In the genomic region with DNA sequence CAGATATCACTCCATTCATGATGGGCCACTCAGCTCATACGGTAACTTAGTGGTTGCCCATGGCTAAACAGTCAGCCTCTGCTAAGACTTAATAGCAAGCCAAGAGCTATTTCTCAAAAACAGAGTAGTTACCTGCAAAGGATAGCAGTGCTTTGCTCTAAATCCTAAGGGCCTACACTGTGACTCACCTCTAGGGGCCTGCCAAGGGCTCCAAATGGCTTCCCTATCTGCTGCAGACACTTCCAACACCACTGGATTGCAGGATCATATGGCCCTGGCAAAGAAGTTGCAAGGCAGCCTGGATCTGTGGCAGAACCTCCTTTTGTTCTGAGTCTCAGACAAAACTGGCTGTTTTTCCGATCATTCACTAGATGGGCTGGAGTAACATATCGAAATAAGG, we compare ENCODE assay signal across 19 cellular contexts. TPM values are rescaled to one million over a fixed set of nuclear protein-coding genes. Genes with fewer than 3 reads are reported as not detected.
DNase-seq lines count a peak whose midpoint lies in the region; ATAC-seq, FAIRE-seq and TF ChIP-seq lines count a peak whose summit lies in the region.
"Had no signal": no experiment of that assay in that cellular context is flagged by ENCODE, and none has a peak within 500 bp of the region (broad histone marks: within the 10 kb centered on the region; RNA-seq: fewer than 3 reads in every experiment).

No MANE protein-coding gene starts in this region.

- no peak overlapping the region for H3K4ac ChIP-seq in H1 (replicated peaks; ENCODE audit: insufficient read length, low read depth, low read length)
- no peak overlapping the region for H3K4ac ChIP-seq in mesendoderm (ENCODE audit: low read depth, low read length)

- H3F3A ChIP-seq in PC-3 (ENCODE audit: low read length, unreplicated experiment) = no peaks in the 10 kb centered on the region

- H3K9ac ChIP-seq in PC-3 (ENCODE audit: low read length) = no peak overlapping the region
- H3K9ac ChIP-seq in H1 (replicated peaks in 1 of 4; ENCODE audit: extremely low read depth in 1 of 4, low read depth in 3 of 4, low read length in 3 of 4) = no peak overlapping the region
- no peak overlapping the region for H3K9ac ChIP-seq in mesendoderm (ENCODE audit: low read length)
- H3K9ac ChIP-seq: BLaER1 had no signal

- no peak overlapping the region for H3K27ac Mint-ChIP-seq in activated CD4-positive, alpha-beta T cell treated with anti-CD3 and anti-CD28 coated beads, Interleukin-2, amount 10 ng/mL, durations not matched to agents 24 days and 14 days
- H3K27ac Mint-ChIP-seq: HFFc6 had no signal

- 0 out of 4 replicates have a peak, but pooled peaks of 1 of the 2 experiments have one; percentile 12 for TF ChIP-seq RAD21 in H1 (IDR thresholded peaks at IDR 0.05 in 1 of 2, conservative IDR thresholded peaks at IDR 0.05 in 1 of 2; ENCODE audit: low read depth in 2 of 2, low read length in 2 of 2)

- no peak overlapping the region for H3K56ac ChIP-seq in H1 (replicated peaks; ENCODE audit: insufficient read length, low read depth, low read length)
- no peak overlapping the region for H3K56ac ChIP-seq in mesendoderm (ENCODE audit: low read length)

- H4K91ac ChIP-seq in H1 (replicated peaks; ENCODE audit: insufficient read length, low read length) = no peak overlapping the region

- H3K4me1 Mint-ChIP-seq in activated CD4-positive, alpha-beta T cell treated with anti-CD3 and anti-CD28 coated beads, Interleukin-2, amount 10 ng/mL, durations not matched to agents 24 days and 14 days = peaks cover 5% of the 10 kb centered on the region
- H3K4me1 Mint-ChIP-seq: CD8-positive, alpha-beta memory T cell had no signal

- H2BK120ac ChIP-seq in H1 (replicated peaks; ENCODE audit: low read depth, low read length) = no peak overlapping the region
- H2BK120ac ChIP-seq in mesendoderm (ENCODE audit: low read depth, low read length) = no peak overlapping the region

- no peak overlapping the region for H3K18ac ChIP-seq in H1 (ENCODE audit: extremely low read depth, low read length)
- H3K18ac ChIP-seq in mesendoderm (ENCODE audit: low read length) = no peak overlapping the region

- H2BK15ac ChIP-seq in H1 (ENCODE audit: low read length) (no peak overlapping the region), mesendoderm (replicated peaks; ENCODE audit: low read depth) (no peak overlapping the region)

- no peak overlapping the region for H3K4me3 Mint-ChIP-seq in activated CD4-positive, alpha-beta T cell treated with anti-CD3 and anti-CD28 coated beads, Interleukin-2, amount 10 ng/mL, durations not matched to agents 24 days and 14 days
- H3K4me3 Mint-ChIP-seq: CD8-positive, alpha-beta memory T cell; HFFc6 had no signal

- FAIRE-seq in H1 (lab: Jason Lieb, UNC) = no peak

- POLR2A ChIA-PET in PC-3 (lab: Charles Lee; ENCODE audit: unreplicated experiment) (no interaction called here), H1 (lab: Charles Lee; ENCODE audit: partially characterized antibody) (no interaction called here)

- no peak overlapping the region for H2BK12ac ChIP-seq in H1 (ENCODE audit: low read depth, low read length)

- no peaks in the 10 kb centered on the region for H3K9me2 ChIP-seq in PC-3 (replicated peaks; ENCODE audit: low read length)

- no peaks in the 10 kb centered on the region for H3K9me3 ChIP-seq in PC-3 (ENCODE audit: low read length)
- H3K9me3 ChIP-seq in H1 (ENCODE audit: insufficient read depth in 2 of 2, low read depth in 1 of 2, low read length in 1 of 2) = no peaks in the 10 kb centered on the region
- H3K9me3 ChIP-seq: BLaER1, HAP-1 had no signal

- H3K36me3 Mint-ChIP-seq in activated CD4-positive, alpha-beta T cell treated with anti-CD3 and anti-CD28 coated beads, Interleukin-2, amount 10 ng/mL, durations not matched to agents 24 days and 14 days (ENCODE audit: low read depth) = no peaks in the 10 kb centered on the region
- H3K36me3 Mint-ChIP-seq: CD8-positive, alpha-beta memory T cell had no signal

- CTCF ChIA-PET in PC-3 (lab: Charles Lee) = no interaction called here
- CTCF ChIA-PET in H1 (lab: Charles Lee; ENCODE audit: partially characterized antibody) = interaction anchor here (1.5 kb wide), 1 partner anchor 12 kb away, joined by 3 read pairs; no protein-coding TSS in a partner anchor

- no TSS peak for BruUV-seq in PC-3 (replicated peaks; lab: Mats Ljungman, UMichigan)

- WGBS in H1 (ENCODE audit: extremely low coverage in 1 of 2, insufficient coverage in 1 of 2, insufficient read length in 1 of 2, insufficient replicate concordance in 2 of 2, low coverage in 1 of 2, low lambda C conversion rate in 2 of 2, missing lambda C conversion rate in 1 of 2), 2 experiments = 97% methylated on average over 3 of the region's 3 CpGs; no CpG with 5 or more reads in 1 of the 2 experiments
- WGBS in mesendoderm (ENCODE audit: extremely low coverage, insufficient coverage, low lambda C conversion rate) = no CpG with 5 or more reads among the region's 3 CpGs

- H3K79me2 ChIP-seq in PC-3 (ENCODE audit: low read length) (no peaks in the 10 kb centered on the region), H1 (ENCODE audit: control insufficient read depth in 1 of 2, insufficient read depth in 2 of 2, low read length in 2 of 2) (no peaks in the 10 kb centered on the region), mesendoderm (ENCODE audit: control insufficient read depth, insufficient read depth, low read length) (no peaks in the 10 kb centered on the region)

- ATAC-seq in PC-3 = no peak
- no peak for ATAC-seq in GM21825 (IDR thresholded peaks at IDR 0.05; ENCODE audit: unreplicated experiment)
- no peak for ATAC-seq in HG02571 (IDR thresholded peaks at IDR 0.05; ENCODE audit: unreplicated experiment)

- no peak overlapping the region for H4K5ac ChIP-seq in H1 (ENCODE audit: insufficient read length, low read depth, low read length)
- no peak overlapping the region for H4K5ac ChIP-seq in mesendoderm (ENCODE audit: low read length)

- H4K20me1 ChIP-seq in PC-3 (ENCODE audit: low read length) = no peaks in the 10 kb centered on the region
- no peaks in the 10 kb centered on the region for H4K20me1 ChIP-seq in H1 (replicated peaks in 1 of 2; ENCODE audit: control insufficient read depth in 1 of 2, insufficient read depth in 2 of 2, low read length in 2 of 2)
- H4K20me1 ChIP-seq: BLaER1 had no signal

- no peak overlapping the region for H3K14ac ChIP-seq in H1 (ENCODE audit: insufficient read length)

- no peaks in the 10 kb centered on the region for H3K27me3 Mint-ChIP-seq in activated CD4-positive, alpha-beta T cell treated with anti-CD3 and anti-CD28 coated beads, Interleukin-2, amount 10 ng/mL, durations not matched to agents 24 days and 14 days

- H3K27ac ChIP-seq in PC-3 (ENCODE audit: low read length) = no peak overlapping the region
- no peak overlapping the region for H3K27ac ChIP-seq in H1 (ENCODE audit: low read depth, low read length)
- no peak overlapping the region for H3K27ac ChIP-seq in mesendoderm (ENCODE audit: low read depth, low read length)
- H3K27ac ChIP-seq: BLaER1, HL-60 had no signal

- H3K36me3 ChIP-seq in PC-3 (ENCODE audit: low read depth, low read length) (no peaks in the 10 kb centered on the region), H1 (ENCODE audit: control insufficient read depth in 2 of 4, insufficient read depth in 4 of 4, low read length in 3 of 4) (no peaks in the 10 kb centered on the region), mesendoderm (ENCODE audit: control insufficient read depth, insufficient read depth, low read length) (no peaks in the 10 kb centered on the region)
- H3K36me3 ChIP-seq: BLaER1, HAP-1 had no signal

- no peak overlapping the region for H4K8ac ChIP-seq in H1 (ENCODE audit: extremely low read depth, insufficient read depth, low read length)
- H4K8ac ChIP-seq in mesendoderm (ENCODE audit: low read depth, low read length) = no peak overlapping the region

- no peak for TF ChIP-seq POLR2A in H1 (IDR thresholded peaks at IDR 0.05; ENCODE audit: control extremely low read depth in 1 of 2, low read depth in 2 of 2, low read length in 2 of 2)

- TF ChIP-seq CTCF in PC-3 (conservative IDR thresholded peaks at IDR 0.05; ENCODE audit: low read depth, low read length) (no peak), H1 (IDR thresholded peaks at IDR 0.05; ENCODE audit: control extremely low read depth in 1 of 3, insufficient read depth in 1 of 3, low read depth in 1 of 3, low read length in 3 of 3) (peak in 2 of 3 experiments; percentile 1 to 17; a peak in 2 of 4 replicates)

- peaks cover 4% of the 10 kb centered on the region for H3K9me3 Mint-ChIP-seq in activated CD4-positive, alpha-beta T cell treated with anti-CD3 and anti-CD28 coated beads, Interleukin-2, amount 10 ng/mL, durations not matched to agents 24 days and 14 days
- H3K9me3 Mint-ChIP-seq: CD8-positive, alpha-beta memory T cell; HFFc6 had no signal

- H2BK20ac ChIP-seq in H1 (ENCODE audit: low read length) = no peak overlapping the region

- 0 out of 2 replicates have a peak overlapping the region, but pooled peaks have one; percentile 35 for H2AFZ ChIP-seq in PC-3 (ENCODE audit: low read length)
- no peak overlapping the region; the same call in 1 of the 2 replicates for H2AFZ ChIP-seq in H1 (ENCODE audit: low read length)

- H3K4me1 ChIP-seq in PC-3 (ENCODE audit: insufficient read depth, low read length) = no peaks in the 10 kb centered on the region
- no peaks in the 10 kb centered on the region for H3K4me1 ChIP-seq in H1 (replicated peaks in 1 of 4; ENCODE audit: control insufficient read depth in 3 of 4, insufficient read depth in 4 of 4, low read length in 3 of 4)
- H3K4me1 ChIP-seq in mesendoderm (ENCODE audit: control insufficient read depth, low read depth, low read length) = no peaks in the 10 kb centered on the region
- H3K4me1 ChIP-seq: BLaER1, HAP-1 had no signal

- no peak overlapping the region for H3K4me2 ChIP-seq in PC-3 (ENCODE audit: low read length)
- H3K4me2 ChIP-seq in H1 (ENCODE audit: insufficient read depth in 1 of 2, low read depth in 2 of 2, low read length in 2 of 2) = no peak overlapping the region
- H3K4me2 ChIP-seq in mesendoderm (ENCODE audit: low read length) = no peak overlapping the region
- H3K4me2 ChIP-seq: BLaER1 had no signal

- H3K27me3 ChIP-seq in PC-3 (ENCODE audit: low read length) (no peaks in the 10 kb centered on the region), H1 (replicated peaks in 1 of 4; ENCODE audit: control insufficient read depth in 3 of 4, extremely low read depth in 1 of 4, insufficient read depth in 3 of 4, low read length in 3 of 4) (no peaks in the 10 kb centered on the region), mesendoderm (ENCODE audit: insufficient read depth, low read length, poor library complexity) (no peaks in the 10 kb centered on the region)
- H3K27me3 ChIP-seq: BLaER1 had no signal

- H3K79me1 ChIP-seq in H1 (ENCODE audit: low read depth, low read length) = no peaks in the 10 kb centered on the region
- no peaks in the 10 kb centered on the region for H3K79me1 ChIP-seq in mesendoderm (ENCODE audit: low read length)

- H3K23ac ChIP-seq in H1 (ENCODE audit: insufficient read length) (no peak overlapping the region), mesendoderm (ENCODE audit: low read length) (no peak overlapping the region)

- H2AK5ac ChIP-seq in H1 (ENCODE audit: low read depth, low read length) (no peak overlapping the region), mesendoderm (ENCODE audit: low read length) (no peak overlapping the region)

- H2BK5ac ChIP-seq in H1 (ENCODE audit: low read depth, low read length) = no peak overlapping the region
- H2BK5ac ChIP-seq in mesendoderm (ENCODE audit: low read length) = no peak overlapping the region

- peak; percentile 0 for DNase-seq in DMS53 (lab: John Stamatoyannopoulos, UW)
- no peak for DNase-seq in DMS53 treated with DMSO at 0.1 percent for 48 hours (lab: John Stamatoyannopoulos, UW; ENCODE audit: unreplicated experiment)
- DNase-seq in PC-3 = no peak
- no peak for DNase-seq in H1 (ENCODE audit: low read depth in 1 of 2, low spot score in 2 of 2)
- DNase-seq in mesendoderm = peak; percentile 44
- DNase-seq in activated CD4-positive, alpha-beta T cell treated with anti-CD3 and anti-CD28 coated beads, Interleukin-2, amount 10 ng/mL, durations not matched to agents 24 days and 14 days = no peak
- DNase-seq: 8988T; AML-193; CD8-positive, alpha-beta memory T cell; DND-41; GDM1; HFFc6; Kasumi-1; KBM-7 had no signal

- H3K23me2 ChIP-seq in H1 (ENCODE audit: low read depth, low read length) = no peaks in the 10 kb centered on the region

- intact Hi-C loops in PC-3 (cut with micrococcal nuclease) = no loop called here
- intact Hi-C loops in activated CD4-positive, alpha-beta T cell treated with anti-CD3 and anti-CD28 coated beads, Interleukin-2, amount 10 ng/mL, durations not matched to agents 24 days and 14 days (cut with micrococcal nuclease) = no loop called here

- H3K4me3 ChIP-seq in PC-3 (ENCODE audit: low read length) (no peak overlapping the region), H1 (ENCODE audit: extremely low read depth in 1 of 4, insufficient read depth in 2 of 4, low read depth in 3 of 4, low read length in 4 of 4) (no peak overlapping the region), mesendoderm (ENCODE audit: low read length) (no peak overlapping the region)
- H3K4me3 ChIP-seq: BLaER1, HAP-1 had no signal

- no peak for TF ChIP-seq EP300 in H1 (IDR thresholded peaks at IDR 0.05; ENCODE audit: borderline replicate concordance in 1 of 2, low read depth in 2 of 2, low read length in 2 of 2)

RNA-seq across cellular contexts. Expression of a gene that starts 17.8 kb away (rescaled TPM):
- total RNA-seq in PC-3 (2014; rRNA removed) = 27.0 and 37.1 TPM in 2 replicates
- total RNA-seq in H1 (2021; fragmentation: NEBNext Ultra II Directional; extraction: Animal tissue kit (Norgen Biotek cat#: 25700)) = 57.1 and 61.4 TPM in 2 replicates
- polyA plus RNA-seq in H1 (2011; rRNA removed) = 15.7 and 22.9 TPM in 2 replicates
- polyA plus RNA-seq in H1 (2011; cell fraction: cytosol; rRNA removed) = 34.1 TPM
- 26.2 TPM for polyA plus RNA-seq in H1 (2011; cell fraction: nucleus; rRNA removed)
- polyA plus RNA-seq in H1 (2012, experiment 1 of 2) = 33.0 to 54.1 TPM (median 39.2 TPM) in 4 replicates
- 3.9 TPM for polyA plus RNA-seq in H1 (2012, experiment 2 of 2)
- polyA plus RNA-seq in H1 (2013, experiment 1 of 2) = 42.2 TPM
- polyA plus RNA-seq in H1 (2013, experiment 2 of 2) = 41.3 TPM
- 71.6 and 95.9 TPM in 2 replicates for polyA minus RNA-seq in H1 (2011; rRNA and poly(A)+ RNA removed)
- 28.6 TPM for polyA minus RNA-seq in H1 (2011; cell fraction: cytosol; rRNA and poly(A)+ RNA removed)
- 49.0 TPM for polyA minus RNA-seq in H1 (2011; cell fraction: nucleus; rRNA and poly(A)+ RNA removed)
- polyA plus RNA-seq in mesendoderm (2013, experiment 1 of 2) = 39.6 TPM
- 38.6 TPM for polyA plus RNA-seq in mesendoderm (2013, experiment 2 of 2)
- total RNA-seq in activated CD4-positive, alpha-beta T cell treated with anti-CD3 and anti-CD28 coated beads, Interleukin-2, amount 10 ng/mL, durations not matched to agents 24 days and 14 days = 85.9 and 87.2 TPM in 2 replicates

RNA-seq across cellular contexts. Expression of a gene that starts 18.1 kb away (rescaled TPM):
- 5.0 and 6.9 TPM in 2 replicates for total RNA-seq in PC-3 (2014; rRNA removed)
- total RNA-seq in H1 (2021; fragmentation: NEBNext Ultra II Directional; extraction: Animal tissue kit (Norgen Biotek cat#: 25700)) = 5.3 and 6.2 TPM in 2 replicates
- polyA plus RNA-seq in H1 (2011; rRNA removed) = 0.47 and 0.82 TPM in 2 replicates
- polyA plus RNA-seq in H1 (2011; cell fraction: cytosol; rRNA removed) = 1.0 TPM
- 1.1 TPM for polyA plus RNA-seq in H1 (2011; cell fraction: nucleus; rRNA removed)
- polyA plus RNA-seq in H1 (2012, experiment 1 of 2) = 0.90 to 1.8 TPM (median 1.4 TPM) in 4 replicates
- 0.29 TPM for polyA plus RNA-seq in H1 (2012, experiment 2 of 2)
- polyA plus RNA-seq in H1 (2013, experiment 1 of 2) = 2.5 TPM
- 2.2 TPM for polyA plus RNA-seq in H1 (2013, experiment 2 of 2)
- 2.2 and 2.7 TPM in 2 replicates for polyA minus RNA-seq in H1 (2011; rRNA and poly(A)+ RNA removed)
- 6.6 TPM for polyA minus RNA-seq in H1 (2011; cell fraction: cytosol; rRNA and poly(A)+ RNA removed)
- polyA minus RNA-seq in H1 (2011; cell fraction: nucleus; rRNA and poly(A)+ RNA removed) = 6.6 TPM
- polyA plus RNA-seq in mesendoderm (2013, experiment 1 of 2) = 2.8 TPM
- polyA plus RNA-seq in mesendoderm (2013, experiment 2 of 2) = 3.2 TPM
- total RNA-seq in activated CD4-positive, alpha-beta T cell treated with anti-CD3 and anti-CD28 coated beads, Interleukin-2, amount 10 ng/mL, durations not matched to agents 24 days and 14 days = 18.1 and 18.7 TPM in 2 replicates

Comparison
In these comparisons a context has a peak if more than half of its experiments do, and no peak if none do; other contexts are left out.
1. DNase-seq: peak in DMS53 (single experiment) and mesendoderm (single experiment); none in DMS53 treated with DMSO at 0.1 percent for 48 hours (single experiment), PC-3 (single experiment), H1 (0 of 2) and activated CD4-positive, alpha-beta T cell treated with anti-CD3 and anti-CD28 coated beads, Interleukin-2, amount 10 ng/mL, durations not matched to agents 24 days and 14 days (single experiment).